ENCODE assay signal across 9 cellular contexts in the genomic region with DNA sequence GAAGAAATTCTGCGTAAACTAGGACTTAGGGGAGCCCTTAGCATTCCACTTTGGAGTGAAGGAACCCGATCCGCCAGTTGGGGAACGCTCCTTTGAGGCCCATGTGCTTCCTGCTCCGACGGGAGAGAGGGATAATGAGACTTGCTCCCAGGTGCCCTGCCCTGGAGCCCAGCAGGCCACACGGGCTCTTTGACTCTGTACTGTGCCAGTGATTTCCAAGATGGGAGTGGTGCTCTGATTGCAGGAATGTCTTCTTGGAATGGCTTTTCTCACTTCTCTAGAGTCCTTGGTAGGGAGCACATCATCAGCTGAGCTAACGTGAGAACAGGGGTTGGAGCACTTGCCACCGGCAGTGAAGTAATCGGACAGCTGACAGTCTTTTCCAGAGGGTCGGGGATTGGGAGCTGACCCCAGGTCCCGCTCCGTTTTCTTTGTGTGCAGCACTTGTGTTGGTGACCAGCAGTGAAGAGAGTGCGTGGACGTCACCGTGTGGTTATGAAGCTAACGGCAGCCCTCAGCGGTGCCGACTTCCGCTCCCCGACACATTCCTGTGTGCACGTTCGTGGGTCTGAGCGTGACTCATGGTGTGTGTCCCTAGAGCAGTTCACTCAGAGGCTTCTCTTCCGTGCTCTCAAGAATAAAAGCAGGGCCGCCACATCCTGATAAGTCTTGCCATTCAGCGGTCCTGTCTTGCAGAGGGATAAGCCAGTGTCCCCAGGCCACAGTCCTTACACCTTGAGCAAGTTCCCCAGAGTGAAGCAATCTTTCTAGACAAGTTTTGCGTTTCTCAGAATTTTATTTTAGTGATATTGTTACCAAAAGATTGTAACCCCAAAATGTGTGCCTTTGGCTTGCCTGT. TPM values are rescaled to one million over a fixed set of nuclear protein-coding genes. Genes with fewer than 3 reads are reported as not detected.
DNase-seq lines count a peak whose midpoint lies in the region; ATAC-seq and TF ChIP-seq lines count a peak whose summit lies in the region.
"Had no signal": no experiment of that assay in that cellular context is flagged by ENCODE, and none has a peak within 500 bp of the region (broad histone marks: within the 10 kb centered on the region; RNA-seq: fewer than 3 reads in every experiment).

No MANE protein-coding gene starts in this region.

- no peaks in the 10 kb centered on the region for H3K9me3 Mint-ChIP-seq in CD4-positive, alpha-beta memory T cell
- H3K9me3 Mint-ChIP-seq: stimulated activated naive CD8-positive, alpha-beta T cell treated with anti-CD3 and anti-CD28 coated beads, Interleukin-15, Interleukin-2, amounts not matched to agents 100 ng/mL and 50 ng/mL, for 24 hours had no signal

- H3K4me3 ChIP-seq in adrenal gland (no peak overlapping the region), heart right ventricle (peak overlapping the region in 5 of 10 donors; percentile 0 to 14 (median 6))
- H3K4me3 ChIP-seq in CD4-positive, alpha-beta memory T cell (ENCODE audit: low read length in 2 of 2) = no peak overlapping the region

- intact Hi-C loops in adrenal gland (cut with DNase I) (loop anchor here (5.0 kb wide), 2 partner anchors 88 to 153 kb away; no protein-coding TSS in a partner anchor), heart right ventricle (cut with DNase I) (loop anchor here in 8 of 10 donors (1.0 to 10.0 kb wide), 8 partner anchors 26 to 187 kb away; a partner anchor contains a TSS)
- intact Hi-C loops in CD4-positive, alpha-beta memory T cell (cut with micrococcal nuclease) = no loop called here

- H3K27me3 ChIP-seq in adrenal gland (no peaks in the 10 kb centered on the region), heart right ventricle (no peaks in the 10 kb centered on the region)
- H3K27me3 ChIP-seq in CD4-positive, alpha-beta memory T cell (ENCODE audit: insufficient read depth, low read length) = no peaks in the 10 kb centered on the region

- H3K36me3 ChIP-seq in adrenal gland (replicated peaks in 1 of 2) (peaks cover 0 to 29% of the 10 kb centered on the region in 2 donors), heart right ventricle (peaks cover 0 to 83% (median 4%) of the 10 kb centered on the region in 9 donors)
- peaks cover 9% of the 10 kb centered on the region for H3K36me3 ChIP-seq in CD4-positive, alpha-beta memory T cell (ENCODE audit: insufficient read depth, low read length)

- no peak overlapping the region for H3K27ac Mint-ChIP-seq in CD4-positive, alpha-beta memory T cell
- H3K27ac Mint-ChIP-seq: stimulated activated naive CD8-positive, alpha-beta T cell treated with anti-CD3 and anti-CD28 coated beads, Interleukin-15, Interleukin-2, amounts not matched to agents 100 ng/mL and 50 ng/mL, for 24 hours had no signal

- DNase-seq in GM04503 (ENCODE audit: low read depth) (peak; percentile 87), adrenal gland (peak; percentile 52 to 94 (median 89)), heart right ventricle (peak; percentile 79 to 88), retina (peak; percentile 75)
- no peak for DNase-seq in CD4-positive, alpha-beta memory T cell
- no peak for DNase-seq in activated CD4-positive, alpha-beta T cell treated with anti-CD3 and anti-CD28 coated beads for 4 hours

- H3K27ac ChIP-seq in adrenal gland (peak overlapping the region; percentile 21 to 91 (median 55)), heart right ventricle (peak overlapping the region in 9 of 10 donors; percentile 50 to 86 (median 75))
- H3K27ac ChIP-seq in CD4-positive, alpha-beta memory T cell (ENCODE audit: low read depth, low read length) = no peak overlapping the region

- H3K9me3 ChIP-seq in adrenal gland (replicated peaks in 1 of 3) (no peaks in the 10 kb centered on the region), heart right ventricle (no peaks in the 10 kb centered on the region)
- no peaks in the 10 kb centered on the region for H3K9me3 ChIP-seq in CD4-positive, alpha-beta memory T cell (ENCODE audit: control insufficient read depth in 1 of 2, low read length in 2 of 2)

- CTCF ChIA-PET in CD4-positive, alpha-beta memory T cell (lab: Charles Lee; ENCODE audit: partially characterized antibody) = no interaction called here

- H3K4me1 ChIP-seq in adrenal gland (replicated peaks in 1 of 2) (peaks cover 0 to 15% of the 10 kb centered on the region in 2 donors), heart right ventricle (peaks cover 13 to 69% (median 45%) of the 10 kb centered on the region in 9 donors)
- H3K4me1 ChIP-seq in CD4-positive, alpha-beta memory T cell (ENCODE audit: insufficient read depth, low read length) = no peaks in the 10 kb centered on the region

- H3K36me3 Mint-ChIP-seq in CD4-positive, alpha-beta memory T cell = peaks cover 7 to 29% of the 10 kb centered on the region in 2 donors

- H3K4me3 Mint-ChIP-seq in CD4-positive, alpha-beta memory T cell = no peak overlapping the region
- H3K4me3 Mint-ChIP-seq: stimulated activated naive CD8-positive, alpha-beta T cell treated with anti-CD3 and anti-CD28 coated beads, Interleukin-15, Interleukin-2, amounts not matched to agents 100 ng/mL and 50 ng/mL, for 24 hours had no signal

- WGBS in adrenal gland, 4 donors = 46 to 67% (median 52%) methylated on average over 16 to 28 of the region's 28 CpGs
- 19 to 25% methylated on average over 28 of the region's 28 CpGs for WGBS in heart right ventricle, 2 donors

- POLR2A ChIA-PET in CD4-positive, alpha-beta memory T cell (lab: Charles Lee; ENCODE audit: partially characterized antibody) = no interaction called here

- peak; percentile 89 to 95 (median 94) for ATAC-seq in heart right ventricle
- ATAC-seq in HG03139 (IDR thresholded peaks at IDR 0.05; ENCODE audit: unreplicated experiment) = no peak
- no peak for ATAC-seq in GM18505 (IDR thresholded peaks at IDR 0.05; ENCODE audit: unreplicated experiment)

- TF ChIP-seq CTCF in adrenal gland (IDR thresholded peaks at IDR 0.05) (peak in 3 of 6 experiments; percentile 39 to 48 (median 46)), heart right ventricle (IDR thresholded peaks at IDR 0.05) (peak in 8 of 9 donors; percentile 36 to 81 (median 58))

- no peaks in the 10 kb centered on the region for H3K27me3 Mint-ChIP-seq in CD4-positive, alpha-beta memory T cell
- H3K27me3 Mint-ChIP-seq: stimulated activated naive CD8-positive, alpha-beta T cell treated with anti-CD3 and anti-CD28 coated beads, Interleukin-15, Interleukin-2, amounts not matched to agents 100 ng/mL and 50 ng/mL, for 24 hours had no signal

- peaks cover 0 to 4% (median 0%) of the 10 kb centered on the region in 4 donors for H3K4me1 Mint-ChIP-seq in CD4-positive, alpha-beta memory T cell

- peak in 1 of 2 donors; percentile 28 for TF ChIP-seq POLR2A in adrenal gland (IDR thresholded peaks at IDR 0.05)
- TF ChIP-seq POLR2A in GM18505 (IDR thresholded peaks at IDR 0.05; ENCODE audit: borderline replicate concordance, extremely low read depth, insufficient read depth, insufficient read length) = no peak

RNA-seq across cellular contexts. Expression of a gene that starts 25.6 kb away (rescaled TPM):
- total RNA-seq in adrenal gland = 10 to 100 TPM; 32.2 to 83.2 (median 55.9) TPM
- polyA plus RNA-seq in adrenal gland = 10 to 100 TPM; 30.0 to 52.1 (median 33.6) TPM
- 10 to 100 TPM; 27.1 to 48.8 (median 34.0) TPM for total RNA-seq in heart right ventricle
- polyA plus RNA-seq in heart right ventricle = 10 to 100 TPM; 16.2 TPM
- total RNA-seq in CD4-positive, alpha-beta memory T cell = 10 to 100 TPM; 31.6 to 34.4 TPM
- 10 to 100 TPM in 1 of 2 donors, 1 to 10 TPM in 1; 3.2 to 14.4 TPM for polyA plus RNA-seq in CD4-positive, alpha-beta memory T cell

RNA-seq across cellular contexts. Expression of a gene that starts 35.9 kb away (rescaled TPM):
- total RNA-seq in adrenal gland (not detected), heart right ventricle (not detected)
- polyA plus RNA-seq in adrenal gland (not detected), heart right ventricle (under 1 TPM in 1 of 2 donors, not detected in 1; 0.06 TPM)
- total RNA-seq in CD4-positive, alpha-beta memory T cell = not detected
- polyA plus RNA-seq in CD4-positive, alpha-beta memory T cell = not detected

Comparison
In these comparisons a context has a peak if more than half of its experiments do, and no peak if none do; other contexts are left out.
1. DNase-seq: peak in GM04503 (single experiment), adrenal gland (7 of 7), heart right ventricle (2 of 2) and retina (single experiment); none in CD4-positive, alpha-beta memory T cell (0 of 5) and activated CD4-positive, alpha-beta T cell treated with anti-CD3 and anti-CD28 coated beads for 4 hours (0 of 2).
2. ATAC-seq: peak in heart right ventricle (8 of 8); none in HG03139 (single experiment) and GM18505 (single experiment).